Comparison of ENCODE assay signal across 3 cellular contexts in genomic region chr7:92626281-92626846, GRCh38.
TF ChIP-seq lines count a peak whose summit lies in the region.

No MANE protein-coding gene starts in this region.

TF ChIP-seq in SK-N-SH treated with all-trans-retinoic acid at 6 μM for 48 hours, 23 proteins besides CTCF, POLR2A, EP300 and RAD21:
- no peak for TF ChIP-seq ZNF70 (CRISPR knock-in tag; IDR thresholded peaks at IDR 0.05)
- peak; percentile 64; the same call in 1 of the 2 replicates for TF ChIP-seq ZFP3 (CRISPR knock-in tag; IDR thresholded peaks at IDR 0.05)
- no peak for TF ChIP-seq SNAI2 (CRISPR knock-in tag; IDR thresholded peaks at IDR 0.05)

TF ChIP-seq in SK-N-SH, 30 proteins besides CTCF, POLR2A, EP300 and RAD21:
- TF ChIP-seq RXRA (IDR thresholded peaks at IDR 0.05; ENCODE audit: borderline replicate concordance, low read depth), result no peak
- no peak for TF ChIP-seq EZH2phosphoT487 (IDR thresholded peaks at IDR 0.05; ENCODE audit: borderline replicate concordance, low read depth)
- no peak for TF ChIP-seq TEAD4 (IDR thresholded peaks at IDR 0.05; ENCODE audit: borderline replicate concordance, insufficient read depth)
- no peak for TF ChIP-seq ELF1 (IDR thresholded peaks at IDR 0.05)
- no peak for TF ChIP-seq CHD2 (IDR thresholded peaks at IDR 0.05; ENCODE audit: low read length, partially characterized antibody)
- TF ChIP-seq ZBTB33 (IDR thresholded peaks at IDR 0.05; ENCODE audit: borderline replicate concordance, low read depth), result no peak
- TF ChIP-seq RCOR1 (IDR thresholded peaks at IDR 0.05; ENCODE audit: low read length), result no peak
- TF ChIP-seq FOXM1 (IDR thresholded peaks at IDR 0.05; ENCODE audit: low read depth), result no peak
- TF ChIP-seq FOSL2 (IDR thresholded peaks at IDR 0.05; ENCODE audit: borderline replicate concordance, low read depth), result no peak
- TF ChIP-seq YY1 (IDR thresholded peaks at IDR 0.05; ENCODE audit: low read depth), result no peak
- no peak for TF ChIP-seq NRF1 (IDR thresholded peaks at IDR 0.05; ENCODE audit: low read depth, low read length)

TF ChIP-seq in endothelial cell of umbilical vein, 7 proteins besides CTCF, POLR2A, EP300 and RAD21:
- TF ChIP-seq GATA2 (IDR thresholded peaks at IDR 0.05; ENCODE audit: insufficient read depth, insufficient read length, low read depth, low read length), result no peak
- TF ChIP-seq FOS (IDR thresholded peaks at IDR 0.05; ENCODE audit: borderline replicate concordance, insufficient read depth, low read length), result no peak
- no peak for TF ChIP-seq JUN (IDR thresholded peaks at IDR 0.05; ENCODE audit: borderline replicate concordance, insufficient read depth, insufficient read length, low read depth)
- no peak for TF ChIP-seq MAX (IDR thresholded peaks at IDR 0.05; ENCODE audit: insufficient read depth, insufficient read length)
- TF ChIP-seq MYC (IDR thresholded peaks at IDR 0.05; ENCODE audit: low read depth, low read length), result no peak
- TF ChIP-seq EZH2 (IDR thresholded peaks at IDR 0.05; ENCODE audit: borderline replicate concordance, low read depth, low read length, severe bottlenecking), result no peak
- TF ChIP-seq POLR2AphosphoS5 (IDR thresholded peaks at IDR 0.05; ENCODE audit: insufficient read depth, low read depth, low read length), result no peak
